26 cellular contexts compared by ENCODE assay signal in the genomic region with DNA sequence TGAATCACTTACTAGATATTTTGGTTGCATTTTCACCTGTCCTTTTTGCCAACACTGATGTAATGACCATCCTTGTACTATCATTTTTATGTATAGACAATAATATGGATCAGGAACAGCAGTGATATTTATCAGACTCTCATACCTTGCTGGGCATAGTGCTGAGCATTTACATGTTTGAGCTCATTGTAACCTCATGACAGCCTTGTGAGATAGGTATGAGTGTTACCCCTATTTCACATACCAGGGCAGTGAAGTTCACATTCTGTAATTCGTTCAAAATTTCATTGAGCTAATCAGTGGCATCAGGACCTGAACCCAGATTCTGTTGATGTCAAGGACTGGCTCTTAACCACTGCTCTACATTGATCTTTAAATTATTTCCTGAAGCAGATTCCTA.
"Had no signal": no experiment of that assay in that cellular context is flagged by ENCODE, and none has a peak within 500 bp of the region (broad histone marks: within the 10 kb centered on the region; RNA-seq: fewer than 3 reads in every experiment).

No MANE protein-coding gene starts in this region.

- H3K9me3 Mint-ChIP-seq: activated B cell treated with CpG ODN at 0.5 μM for 24 hours; activated CD4-positive, alpha-beta memory T cell treated with anti-CD3 and anti-CD28 coated beads for 36 hours; T-cell had no signal

- H3K27me3 ChIP-seq: cardiac muscle cell, dorsolateral prefrontal cortex, gastrocnemius medialis, neutrophil, stomach, thyroid gland, upper lobe of left lung, vagina had no signal

- H3K36me3 ChIP-seq: cardiac muscle cell, gastrocnemius medialis, left ventricle myocardium inferior, neutrophil, stomach, thyroid gland, upper lobe of left lung, vagina had no signal

- H3K27me3 Mint-ChIP-seq: activated B cell treated with CpG ODN at 0.5 μM for 24 hours; activated CD4-positive, alpha-beta memory T cell treated with anti-CD3 and anti-CD28 coated beads for 36 hours; T-cell had no signal

- H3K4me1 ChIP-seq: stomach had no signal

- H3K9me3 ChIP-seq: gastrocnemius medialis, left ventricle myocardium inferior, mucosa of descending colon, neutrophil, stomach, thyroid gland, upper lobe of left lung, vagina had no signal

- H3K4me3 Mint-ChIP-seq: activated B cell treated with CpG ODN at 0.5 μM for 24 hours; activated CD4-positive, alpha-beta memory T cell treated with anti-CD3 and anti-CD28 coated beads for 36 hours; nephron progenitor cell; T-cell had no signal

- H3K4me3 ChIP-seq: cardiac muscle cell, coronary artery, dorsolateral prefrontal cortex, gastrocnemius medialis, left ventricle myocardium inferior, lung, mucosa of descending colon, skin epidermis, stomach, thyroid gland, upper lobe of left lung, vagina had no signal

- H3K27ac ChIP-seq: cardiac muscle cell, coronary artery, dorsolateral prefrontal cortex, gastrocnemius medialis, left ventricle myocardium inferior, neutrophil, skin epidermis, stomach, thyroid gland, upper lobe of left lung had no signal

- ATAC-seq: gastrocnemius medialis, mucosa of descending colon, sciatic nerve, T-cell had no signal

- DNase-seq: activated B cell treated with CpG ODN at 0.5 μM for 24 hours; activated CD4-positive, alpha-beta memory T cell treated with anti-CD3 and anti-CD28 coated beads for 36 hours; activated CD4-positive, alpha-beta T cell treated with anti-CD3 and anti-CD28 coated beads for 48 hours; activated gamma-delta T cell treated with Interleukin-2 at 50 U/mL for 16 hours; cerebellar nuclear complex; dorsolateral prefrontal cortex; effector memory CD4-positive, alpha-beta T cell; erythroblast; gastrocnemius medialis; glutamatergic neuron; left ventricle myocardium inferior; mucosa of descending colon; nephron progenitor cell; stimulated activated CD4-positive, alpha-beta T cell treated with anti-CD3 and anti-CD28 coated beads, Interleukin-12 subunit alpha, Interleukin-12 subunit beta, amount 100 ng/mL, for 4 hours; stimulated activated CD4-positive, alpha-beta T cell treated with anti-CD3 and anti-CD28 coated beads, Interleukin-4, amount 100 ng/mL, for 1 hour; stomach; T-cell; thyroid gland; upper lobe of left lung had no signal

- H3K36me3 Mint-ChIP-seq: activated CD4-positive, alpha-beta memory T cell treated with anti-CD3 and anti-CD28 coated beads for 36 hours; T-cell had no signal

- H3K27ac Mint-ChIP-seq: activated B cell treated with CpG ODN at 0.5 μM for 24 hours; activated CD4-positive, alpha-beta memory T cell treated with anti-CD3 and anti-CD28 coated beads for 36 hours; nephron progenitor cell; T-cell had no signal
